9 cellular contexts compared by ENCODE assay signal in the genomic region with DNA sequence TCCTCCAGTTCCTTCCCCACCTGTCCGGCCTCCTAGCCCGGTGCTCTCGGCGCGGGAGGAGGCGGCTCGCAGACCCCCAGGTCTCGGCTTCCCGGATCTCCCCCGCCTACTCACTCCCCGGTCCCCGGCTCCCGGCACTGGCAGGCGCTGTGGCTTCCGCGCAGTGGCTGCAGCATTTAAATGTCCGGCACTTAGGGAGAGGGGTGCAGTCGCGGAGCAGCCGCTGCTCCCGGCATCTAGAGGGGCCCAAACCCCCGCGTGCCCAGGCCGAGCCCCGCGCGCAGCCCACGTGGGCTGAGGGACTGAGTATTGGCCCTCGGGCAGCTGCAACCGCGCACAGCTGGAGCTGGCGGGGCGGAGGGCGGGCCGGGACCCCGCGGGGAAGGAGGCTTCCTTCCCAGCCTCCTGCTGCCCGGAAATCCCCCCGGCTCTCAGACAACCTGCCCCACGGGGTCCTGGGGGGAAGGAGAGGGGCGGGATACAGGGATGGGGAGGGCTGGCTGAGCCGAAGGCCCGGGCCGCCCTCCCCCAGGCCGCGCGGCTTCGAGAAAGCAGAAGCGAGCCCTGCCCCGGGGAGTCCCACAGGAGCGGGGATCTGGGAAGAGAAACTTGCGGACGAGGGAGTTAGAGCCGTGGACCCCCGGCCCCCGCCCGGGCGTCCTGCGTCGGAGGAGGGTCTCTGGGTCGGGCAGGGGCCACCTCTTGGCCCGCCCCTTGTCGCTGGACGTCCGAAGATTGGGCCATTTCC. TPM values are rescaled to one million over a fixed set of nuclear protein-coding genes. Genes with fewer than 3 reads are reported as not detected.
DNase-seq lines count a peak whose midpoint lies in the region; ATAC-seq, FAIRE-seq and TF ChIP-seq lines count a peak whose summit lies in the region.
"Had no signal": no experiment of that assay in that cellular context is flagged by ENCODE, and none has a peak within 500 bp of the region (broad histone marks: within the 10 kb centered on the region; RNA-seq: fewer than 3 reads in every experiment).

No MANE protein-coding gene starts in this region.

- H3K4me3 ChIP-seq in OCI-LY3 (ENCODE audit: low read length) (peak overlapping the region; percentile 86), H1 (ENCODE audit: extremely low read depth in 1 of 4, insufficient read depth in 2 of 4, low read depth in 3 of 4, low read length in 4 of 4) (peak overlapping the region; percentile 66 to 89 (median 80))

- no peaks in the 10 kb centered on the region for H3K27me3 ChIP-seq in OCI-LY3 (ENCODE audit: low read depth, low read length)
- peaks cover 0 to 8% (median 3%) of the 10 kb centered on the region in 4 experiments; a peak in 6 of 7 replicates for H3K27me3 ChIP-seq in H1 (replicated peaks in 1 of 4; ENCODE audit: control insufficient read depth in 3 of 4, extremely low read depth in 1 of 4, insufficient read depth in 3 of 4, low read length in 3 of 4)

- no peak overlapping the region for H3K14ac ChIP-seq in H1 (ENCODE audit: insufficient read length)

- peaks cover 16 to 32% (median 29%) of the 10 kb centered on the region in 4 donors for H3K4me1 Mint-ChIP-seq in naive thymus-derived CD8-positive, alpha-beta T cell

- H3K79me1 ChIP-seq in H1 (ENCODE audit: low read depth, low read length), result no peaks in the 10 kb centered on the region

- peak overlapping the region in 9 of 10 donors; percentile 12 to 86 (median 77) for H3K4me3 Mint-ChIP-seq in naive thymus-derived CD8-positive, alpha-beta T cell

- H2BK20ac ChIP-seq in H1 (ENCODE audit: low read length), result no peak overlapping the region

- TF ChIP-seq RAD21 in H1 (IDR thresholded peaks at IDR 0.05 in 1 of 2, conservative IDR thresholded peaks at IDR 0.05 in 1 of 2; ENCODE audit: low read depth in 2 of 2, low read length in 2 of 2), result no peak

- POLR2A ChIA-PET in H1 (lab: Charles Lee; ENCODE audit: partially characterized antibody), result interaction anchor here (0.7 to 34.8 kb wide), 6 partner anchors 9 to 41 kb away, joined by 3 to 1808 read pairs (median 6); partner anchors contain the start of genes BICDL2, CLDN6, CLDN9 and HCFC1R1
- POLR2A ChIA-PET in naive thymus-derived CD8-positive, alpha-beta T cell (lab: Charles Lee), result interaction anchor here (1.0 to 4.7 kb wide), 6 partner anchors 11 to 113 kb away, joined by 3 to 23 read pairs (median 4); no protein-coding TSS in a partner anchor

- peak overlapping the region; percentile 93 for H3K56ac ChIP-seq in H1 (replicated peaks; ENCODE audit: insufficient read length, low read depth, low read length)

- 1% methylated on average over 28 of the region's 65 CpGs; no CpG with 5 or more reads in 1 of the 2 experiments for WGBS in H1 (ENCODE audit: extremely low coverage in 1 of 2, insufficient coverage in 1 of 2, insufficient read length in 1 of 2, insufficient replicate concordance in 2 of 2, low coverage in 1 of 2, low lambda C conversion rate in 2 of 2, missing lambda C conversion rate in 1 of 2), 2 experiments

- TF ChIP-seq CTCF in GM13977 (IDR thresholded peaks at IDR 0.05; ENCODE audit: extremely low read depth, insufficient read depth, missing control alignments) (no peak), OCI-LY3 (IDR thresholded peaks at IDR 0.05; ENCODE audit: low read depth, low read length) (no peak), H1 (IDR thresholded peaks at IDR 0.05; ENCODE audit: control extremely low read depth in 1 of 3, insufficient read depth in 1 of 3, low read depth in 1 of 3, low read length in 3 of 3) (no peak)

- no peaks in the 10 kb centered on the region for H3K36me3 Mint-ChIP-seq in naive thymus-derived CD8-positive, alpha-beta T cell

- peaks cover 0 to 28% (median 21%) of the 10 kb centered on the region in 5 donors for H3K27me3 Mint-ChIP-seq in naive thymus-derived CD8-positive, alpha-beta T cell

- H3K79me2 ChIP-seq in OCI-LY3 (ENCODE audit: low read length), result no peaks in the 10 kb centered on the region
- H3K79me2 ChIP-seq in H1 (ENCODE audit: control insufficient read depth in 1 of 2, insufficient read depth in 2 of 2, low read length in 2 of 2), result peaks cover 0 to 5% of the 10 kb centered on the region in 2 experiments; a peak in 1 of 4 replicates

- peak overlapping the region; percentile 21 for H3K4ac ChIP-seq in H1 (replicated peaks; ENCODE audit: insufficient read length, low read depth, low read length)

- peak overlapping the region; percentile 85; the same call in 1 of the 2 replicates for H2BK5ac ChIP-seq in H1 (ENCODE audit: low read depth, low read length)

- H2BK15ac ChIP-seq in H1 (ENCODE audit: low read length), result peak overlapping the region; percentile 61; the same call in 1 of the 2 replicates

- peak overlapping the region; percentile 79 for H4K5ac ChIP-seq in H1 (ENCODE audit: insufficient read length, low read depth, low read length)

- no peak for FAIRE-seq in H1 (lab: Jason Lieb, UNC)
- FAIRE-seq: TTC549 had no signal

- TF ChIP-seq EP300 in H1 (IDR thresholded peaks at IDR 0.05; ENCODE audit: borderline replicate concordance in 1 of 2, low read depth in 2 of 2, low read length in 2 of 2), result no peak

- H3K4me2 ChIP-seq in OCI-LY3 (ENCODE audit: low read length), result peak overlapping the region; percentile 85
- H3K4me2 ChIP-seq in H1 (ENCODE audit: insufficient read depth in 1 of 2, low read depth in 2 of 2, low read length in 2 of 2), result peak overlapping the region; percentile 79 to 84

- H3K9me3 ChIP-seq in OCI-LY3 (ENCODE audit: insufficient read depth, low read length) (no peaks in the 10 kb centered on the region), H1 (ENCODE audit: insufficient read depth in 2 of 2, low read depth in 1 of 2, low read length in 1 of 2) (no peaks in the 10 kb centered on the region)

- H2AFZ ChIP-seq in OCI-LY3 (ENCODE audit: low read depth, low read length) (peak overlapping the region; percentile 64), H1 (ENCODE audit: low read length) (no peak overlapping the region)

- no peak overlapping the region for H3K23ac ChIP-seq in H1 (ENCODE audit: insufficient read length)

- no peak overlapping the region for H2AK5ac ChIP-seq in H1 (ENCODE audit: low read depth, low read length)

- no peaks in the 10 kb centered on the region for H3K9me3 Mint-ChIP-seq in naive thymus-derived CD8-positive, alpha-beta T cell

- H4K91ac ChIP-seq in H1 (replicated peaks; ENCODE audit: insufficient read length, low read length), result peak overlapping the region; percentile 54

- 0 out of 2 replicates have a peak, but pooled peaks cover 4% of the 10 kb centered on the region for H3K4me1 ChIP-seq in OCI-LY3 (ENCODE audit: low read length)
- H3K4me1 ChIP-seq in H1 (replicated peaks in 1 of 4; ENCODE audit: control insufficient read depth in 3 of 4, insufficient read depth in 4 of 4, low read length in 3 of 4), result peaks cover 0 to 3% (median 0%) of the 10 kb centered on the region in 4 experiments; a peak in 3 of 7 replicates

- no peaks in the 10 kb centered on the region for H4K20me1 ChIP-seq in OCI-LY3 (ENCODE audit: insufficient read depth, low read length)
- H4K20me1 ChIP-seq in H1 (replicated peaks in 1 of 2; ENCODE audit: control insufficient read depth in 1 of 2, insufficient read depth in 2 of 2, low read length in 2 of 2), result peaks cover 0 to 11% of the 10 kb centered on the region in 2 experiments

- H3K18ac ChIP-seq in H1 (ENCODE audit: extremely low read depth, low read length), result peak overlapping the region; percentile 78

- H3K23me2 ChIP-seq in H1 (ENCODE audit: low read depth, low read length), result peaks cover 4% of the 10 kb centered on the region; the same call in 1 of the 2 replicates

- CTCF ChIA-PET in H1 (lab: Charles Lee; ENCODE audit: partially characterized antibody), result interaction anchor here (1.0 to 8.0 kb wide), 4 partner anchors 9 to 18 kb away, joined by 3 to 98 read pairs (median 10); no protein-coding TSS in a partner anchor

- no peaks in the 10 kb centered on the region for H3K36me3 ChIP-seq in OCI-LY3 (replicated peaks; ENCODE audit: low read depth, low read length)
- H3K36me3 ChIP-seq in H1 (ENCODE audit: control insufficient read depth in 2 of 4, insufficient read depth in 4 of 4, low read length in 3 of 4), result no peaks in the 10 kb centered on the region

- H4K8ac ChIP-seq in H1 (ENCODE audit: extremely low read depth, insufficient read depth, low read length), result peak overlapping the region; percentile 73

- DNase-seq in GM13977 (ENCODE audit: low spot score) (peak; percentile 82), H1 (ENCODE audit: low read depth in 1 of 2, low spot score in 2 of 2) (no peak), cerebellar nuclear complex (lab: John Stamatoyannopoulos, UW) (no peak), GF-D8 (lab: John Stamatoyannopoulos, UW) (no peak), AG08395 (ENCODE audit: low spot score) (no peak)
- no peak for DNase-seq in naive thymus-derived CD8-positive, alpha-beta T cell

- H3K27ac Mint-ChIP-seq in naive thymus-derived CD8-positive, alpha-beta T cell, result no peak overlapping the region

- H3K9ac ChIP-seq in OCI-LY3 (ENCODE audit: low read length), result peak overlapping the region; percentile 85
- H3K9ac ChIP-seq in H1 (replicated peaks in 1 of 4; ENCODE audit: extremely low read depth in 1 of 4, low read depth in 3 of 4, low read length in 3 of 4), result peak overlapping the region; percentile 24 to 60 (median 30); a peak in 5 of 7 replicates

- peak overlapping the region; percentile 36; the same call in 1 of the 2 replicates for H3K27ac ChIP-seq in OCI-LY3 (ENCODE audit: low read length)
- H3K27ac ChIP-seq in H1 (ENCODE audit: low read depth, low read length), result no peak overlapping the region; the same call in 1 of the 2 replicates

- in situ Hi-C loops in GM13977 (cut with MboI; ENCODE audit: low pct_unique_long_range_greater_than_20kb, low sequenced_read_pairs, unreplicated experiment), result no loop called here

- H2BK12ac ChIP-seq in H1 (ENCODE audit: low read depth, low read length), result no peak overlapping the region; the same call in 1 of the 2 replicates

- peak; percentile 29 to 45 for ATAC-seq in naive thymus-derived CD8-positive, alpha-beta T cell
- no peak for ATAC-seq in HG03159 (IDR thresholded peaks at IDR 0.05; ENCODE audit: unreplicated experiment)

- no peak overlapping the region for H2BK120ac ChIP-seq in H1 (replicated peaks; ENCODE audit: low read depth, low read length)

- TF ChIP-seq POLR2A in H1 (IDR thresholded peaks at IDR 0.05; ENCODE audit: control extremely low read depth in 1 of 2, low read depth in 2 of 2, low read length in 2 of 2), result no peak

RNA-seq across cellular contexts. Expression of gene MMP25, which starts 0.4 kb away (rescaled TPM):
- 23.9 and 26.7 TPM in 2 replicates for total RNA-seq in H1 (2021; fragmentation: NEBNext Ultra II Directional; extraction: Animal tissue kit (Norgen Biotek cat#: 25700))
- 7.7 and 14.8 TPM in 2 replicates for polyA plus RNA-seq in H1 (2011; rRNA removed)
- 6.4 TPM for polyA plus RNA-seq in H1 (2011; cell fraction: cytosol; rRNA removed)
- 21.4 TPM for polyA plus RNA-seq in H1 (2011; cell fraction: nucleus; rRNA removed)
- 15.9 to 29.8 TPM (median 25.6 TPM) in 4 replicates for polyA plus RNA-seq in H1 (2012, experiment 1 of 2)
- polyA plus RNA-seq in H1 (2012, experiment 2 of 2), result 20.7 TPM
- 37.9 TPM for polyA plus RNA-seq in H1 (2013, experiment 1 of 2)
- polyA plus RNA-seq in H1 (2013, experiment 2 of 2), result 36.0 TPM
- polyA minus RNA-seq in H1 (2011; rRNA and poly(A)+ RNA removed), result 2.7 and 3.3 TPM in 2 replicates
- 11.2 TPM for polyA minus RNA-seq in H1 (2011; cell fraction: cytosol; rRNA and poly(A)+ RNA removed)
- 6.4 TPM for polyA minus RNA-seq in H1 (2011; cell fraction: nucleus; rRNA and poly(A)+ RNA removed)
- total RNA-seq in naive thymus-derived CD8-positive, alpha-beta T cell, result under 1 TPM; 0.38 to 0.60 TPM
- polyA plus RNA-seq in naive thymus-derived CD8-positive, alpha-beta T cell, result under 1 TPM; 0.36 to 0.94 (median 0.60) TPM

RNA-seq across cellular contexts. Expression of gene BICDL2, which starts 9.2 kb away (rescaled TPM):
- 14.3 and 15.9 TPM in 2 replicates for total RNA-seq in H1 (2021; fragmentation: NEBNext Ultra II Directional; extraction: Animal tissue kit (Norgen Biotek cat#: 25700))
- polyA plus RNA-seq in H1 (2011; rRNA removed), result 7.3 and 14.2 TPM in 2 replicates
- 18.0 TPM for polyA plus RNA-seq in H1 (2011; cell fraction: cytosol; rRNA removed)
- polyA plus RNA-seq in H1 (2011; cell fraction: nucleus; rRNA removed), result 32.3 TPM
- 9.8 to 15.5 TPM (median 13.9 TPM) in 4 replicates for polyA plus RNA-seq in H1 (2012, experiment 1 of 2)
- 5.9 TPM for polyA plus RNA-seq in H1 (2012, experiment 2 of 2)
- polyA plus RNA-seq in H1 (2013, experiment 1 of 2), result 10.2 TPM
- 9.1 TPM for polyA plus RNA-seq in H1 (2013, experiment 2 of 2)
- 2.5 and 4.1 TPM in 2 replicates for polyA minus RNA-seq in H1 (2011; rRNA and poly(A)+ RNA removed)
- 4.6 TPM for polyA minus RNA-seq in H1 (2011; cell fraction: cytosol; rRNA and poly(A)+ RNA removed)
- 8.3 TPM for polyA minus RNA-seq in H1 (2011; cell fraction: nucleus; rRNA and poly(A)+ RNA removed)
- total RNA-seq in naive thymus-derived CD8-positive, alpha-beta T cell, result not detected
- not detected for polyA plus RNA-seq in naive thymus-derived CD8-positive, alpha-beta T cell

RNA-seq across cellular contexts. Expression of gene IL32, which starts 19.5 kb away (rescaled TPM):
- total RNA-seq in H1 (2021; fragmentation: NEBNext Ultra II Directional; extraction: Animal tissue kit (Norgen Biotek cat#: 25700)), result 2.0 and 2.7 TPM in 2 replicates
- polyA plus RNA-seq in H1 (2011; rRNA removed), result 4.3 and 5.0 TPM in 2 replicates
- polyA plus RNA-seq in H1 (2011; cell fraction: cytosol; rRNA removed), result 2.4 TPM
- 4.7 TPM for polyA plus RNA-seq in H1 (2011; cell fraction: nucleus; rRNA removed)
- polyA plus RNA-seq in H1 (2012, experiment 1 of 2), result 2.9 to 4.2 TPM (median 4.0 TPM) in 4 replicates
- 4.1 TPM for polyA plus RNA-seq in H1 (2012, experiment 2 of 2)
- polyA plus RNA-seq in H1 (2013, experiment 1 of 2), result 2.1 TPM
- 2.3 TPM for polyA plus RNA-seq in H1 (2013, experiment 2 of 2)
- polyA minus RNA-seq in H1 (2011; rRNA and poly(A)+ RNA removed), result 0.68 and 1.4 TPM in 2 replicates
- 2.8 TPM for polyA minus RNA-seq in H1 (2011; cell fraction: cytosol; rRNA and poly(A)+ RNA removed)
- 4.4 TPM for polyA minus RNA-seq in H1 (2011; cell fraction: nucleus; rRNA and poly(A)+ RNA removed)
- 100 to 1,000 TPM; 363 to 375 TPM for total RNA-seq in naive thymus-derived CD8-positive, alpha-beta T cell
- polyA plus RNA-seq in naive thymus-derived CD8-positive, alpha-beta T cell, result 1,000 to 10,000 TPM; 1,686 to 2,118 (median 1,952) TPM

RNA-seq across cellular contexts. Expression of gene THOC6, which starts 22.1 kb away (rescaled TPM):
- 78.5 and 82.9 TPM in 2 replicates for total RNA-seq in H1 (2021; fragmentation: NEBNext Ultra II Directional; extraction: Animal tissue kit (Norgen Biotek cat#: 25700))
- polyA plus RNA-seq in H1 (2011; rRNA removed), result 111 and 137 TPM in 2 replicates
- 105 TPM for polyA plus RNA-seq in H1 (2011; cell fraction: cytosol; rRNA removed)
- polyA plus RNA-seq in H1 (2011; cell fraction: nucleus; rRNA removed), result 118 TPM
- 65.6 to 98.4 TPM (median 93.0 TPM) in 4 replicates for polyA plus RNA-seq in H1 (2012, experiment 1 of 2)
- 114 TPM for polyA plus RNA-seq in H1 (2012, experiment 2 of 2)
- 36.7 TPM for polyA plus RNA-seq in H1 (2013, experiment 1 of 2)
- 34.1 TPM for polyA plus RNA-seq in H1 (2013, experiment 2 of 2)
- 48.6 and 73.0 TPM in 2 replicates for polyA minus RNA-seq in H1 (2011; rRNA and poly(A)+ RNA removed)
- polyA minus RNA-seq in H1 (2011; cell fraction: cytosol; rRNA and poly(A)+ RNA removed), result 59.2 TPM
- 37.9 TPM for polyA minus RNA-seq in H1 (2011; cell fraction: nucleus; rRNA and poly(A)+ RNA removed)
- 10 to 100 TPM; 24.2 to 24.9 TPM for total RNA-seq in naive thymus-derived CD8-positive, alpha-beta T cell
- 10 to 100 TPM; 45.2 to 59.0 (median 58.8) TPM for polyA plus RNA-seq in naive thymus-derived CD8-positive, alpha-beta T cell

RNA-seq across cellular contexts. Expression of gene HCFC1R1, which starts 22.2 kb away (rescaled TPM):
- total RNA-seq in H1 (2021; fragmentation: NEBNext Ultra II Directional; extraction: Animal tissue kit (Norgen Biotek cat#: 25700)), result 66.2 and 72.7 TPM in 2 replicates
- polyA plus RNA-seq in H1 (2011; rRNA removed), result 138 and 195 TPM in 2 replicates
- polyA plus RNA-seq in H1 (2011; cell fraction: cytosol; rRNA removed), result 98.0 TPM
- polyA plus RNA-seq in H1 (2011; cell fraction: nucleus; rRNA removed), result 119 TPM
- polyA plus RNA-seq in H1 (2012, experiment 1 of 2), result 100 to 142 TPM (median 123 TPM) in 4 replicates
- 151 TPM for polyA plus RNA-seq in H1 (2012, experiment 2 of 2)
- 119 TPM for polyA plus RNA-seq in H1 (2013, experiment 1 of 2)
- 124 TPM for polyA plus RNA-seq in H1 (2013, experiment 2 of 2)
- 16.3 and 19.5 TPM in 2 replicates for polyA minus RNA-seq in H1 (2011; rRNA and poly(A)+ RNA removed)
- polyA minus RNA-seq in H1 (2011; cell fraction: cytosol; rRNA and poly(A)+ RNA removed), result 37.1 TPM
- polyA minus RNA-seq in H1 (2011; cell fraction: nucleus; rRNA and poly(A)+ RNA removed), result 29.6 TPM
- 10 to 100 TPM; 14.0 to 15.1 TPM for total RNA-seq in naive thymus-derived CD8-positive, alpha-beta T cell
- 10 to 100 TPM; 13.1 to 16.5 (median 16.5) TPM for polyA plus RNA-seq in naive thymus-derived CD8-positive, alpha-beta T cell

Comparison
In these comparisons a context has a peak if more than half of its experiments do, and no peak if none do; other contexts are left out.
1. RNA of gene MMP25, which starts 0.4 kb away (total RNA-seq): 23.9 to 26.7 TPM in H1; 0.38 to 0.60 TPM in naive thymus-derived CD8-positive, alpha-beta T cell; every median in the first group is over 10 times any median in the second.
2. RNA of gene BICDL2, which starts 9.2 kb away (total RNA-seq): 14.3 to 15.9 TPM in H1; not detected in naive thymus-derived CD8-positive, alpha-beta T cell; every median in the first group is over 10 times any median in the second.
3. RNA of gene IL32, which starts 19.5 kb away (total RNA-seq): 363 to 375 TPM in naive thymus-derived CD8-positive, alpha-beta T cell; 2.0 to 2.7 TPM in H1; every median in the first group is over 10 times any median in the second.